In genomic region chr12:122021822-122022392, GRCh38 we compare ENCODE assay signal across 8 cellular contexts. TPM values are rescaled to one million over a fixed set of nuclear protein-coding genes. Genes with fewer than 3 reads are reported as not detected.
A peak's percentile ranks its signal among the peaks of the same experiment; 100 is the strongest.
DNase-seq lines count a peak whose midpoint lies in the region; ATAC-seq and TF ChIP-seq lines count a peak whose summit lies in the region.

TSS of gene BCL7A (plus strand) at chr12:122021884. CDS start at chr12:122022092, 208 bp downstream.

- intact Hi-C loops in breast epithelium (cut with DNase I; ENCODE audit: low total_unique reads): loop anchor here (5.0 kb wide), 1 partner anchor 225 kb away; no protein-coding TSS in a partner anchor

- H3K4me3 ChIP-seq in NB4 (ENCODE audit: low read depth, low read length): no peak within 1 kb of the TSS
- H3K4me3 ChIP-seq in breast epithelium: peak within 1 kb of the TSS; percentile 65 to 97 (median 77)
- peak within 1 kb of the TSS; percentile 78 for H3K4me3 ChIP-seq in iPS-20b (ENCODE audit: low read length)
- H3K4me3 ChIP-seq in skeletal muscle cell (ENCODE audit: low read depth, low read length): peak within 1 kb of the TSS; percentile 58

- DNase-seq in GM13976 (ENCODE audit: low spot score): peak; percentile 85
- peak; percentile 63 for DNase-seq in NB4 (ENCODE audit: low read depth)
- peak; percentile 70 for DNase-seq in T1000 (lab: John Stamatoyannopoulos, UW)
- DNase-seq in breast epithelium (ENCODE audit: low spot score in 2 of 2): peak; percentile 58 to 67
- DNase-seq in skeletal muscle cell (ENCODE audit: low read depth): peak; percentile 31

- peak within 1 kb of the TSS; percentile 79; the same call in 1 of the 2 replicates for H3K9ac ChIP-seq in iPS-20b (ENCODE audit: low read depth, low read length)

- in situ Hi-C loops in GM13976 (cut with MboI; ENCODE audit: low sequenced_read_pairs, unreplicated experiment): no loop called here

- no peaks in the 10 kb centered on the region for H3K36me3 ChIP-seq in breast epithelium
- H3K36me3 ChIP-seq in iPS-20b (ENCODE audit: insufficient read depth, low read depth, low read length): no peaks in the 10 kb centered on the region

- H3K27ac ChIP-seq in breast epithelium: peak within 1 kb of the TSS; percentile 84 to 88
- H3K27ac ChIP-seq in iPS-20b (ENCODE audit: low read length): no peak within 1 kb of the TSS

- H3K9me3 ChIP-seq in breast epithelium (no peaks in the 10 kb centered on the region), iPS-20b (ENCODE audit: insufficient read depth, low read depth, low read length) (no peaks in the 10 kb centered on the region)

- TF ChIP-seq CTCF in GM13976 (IDR thresholded peaks at IDR 0.05; ENCODE audit: borderline replicate concordance, control extremely low read depth, extremely low read depth, insufficient read depth, missing control alignments) (no peak), NB4 (IDR thresholded peaks at IDR 0.05; ENCODE audit: low read depth, low read length) (no peak), breast epithelium (IDR thresholded peaks at IDR 0.05) (no peak)

- H3K27me3 ChIP-seq in breast epithelium: no peaks in the 10 kb centered on the region
- peaks cover 40% of the 10 kb centered on the region for H3K27me3 ChIP-seq in iPS-20b (ENCODE audit: insufficient read depth, low read length)

- ATAC-seq in GM21390 (IDR thresholded peaks at IDR 0.05; ENCODE audit: unreplicated experiment): no peak
- no peak for ATAC-seq in GM18867 (IDR thresholded peaks at IDR 0.05; ENCODE audit: unreplicated experiment)

- H3K4me1 ChIP-seq in breast epithelium: no peaks in the 10 kb centered on the region
- peaks cover 5% of the 10 kb centered on the region; the same call in 1 of the 2 replicates for H3K4me1 ChIP-seq in iPS-20b (ENCODE audit: insufficient read depth, low read length)

- TF ChIP-seq POLR2A in NB4 (IDR thresholded peaks at IDR 0.05; ENCODE audit: extremely low read depth, insufficient read length) (no peak), breast epithelium (IDR thresholded peaks at IDR 0.05) (no peak)

RNA-seq across cellular contexts. Expression of gene BCL7A, which starts in this region (rescaled TPM):
- 10 to 100 TPM in 1 of 3 donors, 1 to 10 TPM in 2; 6.2 to 13.5 (median 8.8) TPM for total RNA-seq in breast epithelium

Comparison
In these comparisons a context has a peak if more than half of its experiments do, and no peak if none do; other contexts are left out.
1. DNase-seq: peak in every context shown above with its lines; median percentile 85 in GM13976; 70 in T1000; 63 in NB4; 62 in breast epithelium; 31 in skeletal muscle cell.